In genomic region chrX:17007134-17007768, GRCh38 we compare ENCODE assay signal across 11 cellular contexts.
DNase-seq lines count a peak whose midpoint lies in the region; ATAC-seq and TF ChIP-seq lines count a peak whose summit lies in the region.
"Had no signal": no experiment of that assay in that cellular context is flagged by ENCODE, and none has a peak within 500 bp of the region (broad histone marks: within the 10 kb centered on the region; RNA-seq: fewer than 3 reads in every experiment).

No MANE protein-coding gene starts in this region.

- peaks cover 0 to 45% (median 0%) of the 10 kb centered on the region in 7 donors for H3K27me3 ChIP-seq in heart right ventricle
- H3K27me3 ChIP-seq in thoracic aorta (replicated peaks; ENCODE audit: insufficient read depth): no peaks in the 10 kb centered on the region
- no peaks in the 10 kb centered on the region for H3K27me3 ChIP-seq in transverse colon
- H3K27me3 ChIP-seq: body of pancreas had no signal

- H3K36me3 ChIP-seq in heart right ventricle (no peaks in the 10 kb centered on the region), thoracic aorta (no peaks in the 10 kb centered on the region), transverse colon (no peaks in the 10 kb centered on the region)

- WGBS in heart right ventricle, 2 donors: 66 to 68% methylated on average over 8 of the region's 8 CpGs
- 63% methylated on average over 8 of the region's 8 CpGs; no CpG with 5 or more reads in 1 of the 2 donors for WGBS in transverse colon (ENCODE audit: low coverage in 1 of 2), 2 donors

- in situ Hi-C loops in transverse colon (cut with MboI; ENCODE audit: low pct_ligation_motif_present in 1 of 4, low pct_unique_long_range_greater_than_20kb in 1 of 4, low sequenced_read_pairs in 3 of 4): no loop called here

- TF ChIP-seq EP300 in transverse colon (IDR thresholded peaks at IDR 0.05; ENCODE audit: low read depth): no peak

- peak in 6 of 9 donors; percentile 16 to 41 (median 27) for TF ChIP-seq CTCF in heart right ventricle (IDR thresholded peaks at IDR 0.05)
- peak; percentile 25 for TF ChIP-seq CTCF in thoracic aorta (IDR thresholded peaks at IDR 0.05)
- TF ChIP-seq CTCF in transverse colon (IDR thresholded peaks at IDR 0.05): peak in 1 of 5 experiments; percentile 31

- H3K27ac ChIP-seq in heart right ventricle (no peak overlapping the region), thoracic aorta (no peak overlapping the region), transverse colon (no peak overlapping the region)
- H3K27ac ChIP-seq: body of pancreas had no signal

- H3K4me1 ChIP-seq in heart right ventricle: no peaks in the 10 kb centered on the region
- H3K4me1 ChIP-seq in thoracic aorta (ENCODE audit: control insufficient read depth in 1 of 2, low read depth in 2 of 2): no peaks in the 10 kb centered on the region
- peaks cover 0 to 3% (median 0%) of the 10 kb centered on the region in 4 donors for H3K4me1 ChIP-seq in transverse colon

- no peak overlapping the region for H3K4me3 ChIP-seq in heart right ventricle
- H3K4me3 ChIP-seq in thoracic aorta: no peak overlapping the region
- no peak overlapping the region for H3K4me3 ChIP-seq in transverse colon
- H3K4me3 ChIP-seq: body of pancreas had no signal

- DNase-seq in heart right ventricle: no peak
- DNase-seq in Right ventricle myocardium superior: no peak
- peak; percentile 90 for DNase-seq in NCI-H82 (lab: John Stamatoyannopoulos, UW)
- DNase-seq in fibroblast of gingiva (ENCODE audit: low read depth): peak; percentile 30
- no peak for DNase-seq in thoracic aorta (ENCODE audit: low spot score)
- no peak for DNase-seq in transverse colon
- no peak for DNase-seq in NCI-H2029 treated with DMSO at 0.1 percent for 48 hours (lab: John Stamatoyannopoulos, UW)
- DNase-seq: DMS79; stimulated activated CD8-positive, alpha-beta memory T cell treated with anti-CD3 and anti-CD28 coated beads, Interleukin-4, amount 100 ng/mL, for 48 hours had no signal

- H3K9me3 ChIP-seq in heart right ventricle: no peaks in the 10 kb centered on the region
- no peaks in the 10 kb centered on the region for H3K9me3 ChIP-seq in thoracic aorta
- no peaks in the 10 kb centered on the region for H3K9me3 ChIP-seq in transverse colon
- H3K9me3 ChIP-seq: body of pancreas had no signal

- ATAC-seq in heart right ventricle (peak in 1 of 8 donors; percentile 28), Right ventricle myocardium superior (ENCODE audit: poor library complexity) (no peak), thoracic aorta (ENCODE audit: insufficient number of reproducible peaks, low FRiP score, low read depth) (no peak), HG03432 (IDR thresholded peaks at IDR 0.05; ENCODE audit: unreplicated experiment) (no peak)
- ATAC-seq: body of pancreas had no signal

- intact Hi-C loops in heart right ventricle (cut with DNase I) (loop anchor here in 1 of 10 donors (5.0 kb wide), 1 partner anchor 40 kb away; no protein-coding TSS in a partner anchor), Right ventricle myocardium superior (cut with DNase I) (no loop called here), transverse colon (cut with DNase I; ENCODE audit: low total_unique reads) (no loop called here)

- TF ChIP-seq POLR2A in transverse colon (IDR thresholded peaks at IDR 0.05): no peak

Comparison
In these comparisons a context has a peak if more than half of its experiments do, and no peak if none do; other contexts are left out.
1. DNase-seq: peak in NCI-H82 (single experiment) and fibroblast of gingiva (single experiment); none in heart right ventricle (0 of 2), Right ventricle myocardium superior (single experiment), thoracic aorta (single experiment), transverse colon (single experiment) and NCI-H2029 treated with DMSO at 0.1 percent for 48 hours (single experiment).